In genomic region chr15:66778716-66779115, GRCh38 we compare ENCODE assay signal across 27 cellular contexts.
DNase-seq lines count a peak whose midpoint lies in the region; ATAC-seq and TF ChIP-seq lines count a peak whose summit lies in the region.
"Had no signal": no experiment of that assay in that cellular context is flagged by ENCODE, and none has a peak within 500 bp of the region (broad histone marks: within the 10 kb centered on the region; RNA-seq: fewer than 3 reads in every experiment).

No MANE protein-coding gene starts in this region.

- H3K27me3 ChIP-seq in NT2/D1 (ENCODE audit: insufficient read depth, insufficient read length): no peaks in the 10 kb centered on the region
- H3K27me3 ChIP-seq in endodermal cell (ENCODE audit: control insufficient read depth, insufficient read depth, low read length, poor library complexity, severe bottlenecking): no peaks in the 10 kb centered on the region
- H3K27me3 ChIP-seq in spleen (replicated peaks in 1 of 7): no peaks in the 10 kb centered on the region
- H3K27me3 ChIP-seq: gastroesophageal sphincter had no signal

- H3K36me3 ChIP-seq in NT2/D1 (ENCODE audit: insufficient read depth, insufficient read length, low read length): peaks cover 53% of the 10 kb centered on the region
- H3K36me3 ChIP-seq in endodermal cell (ENCODE audit: control insufficient read depth, insufficient read depth, low read length): peaks cover 61% of the 10 kb centered on the region
- H3K36me3 ChIP-seq in spleen: peaks cover 0 to 7% (median 0%) of the 10 kb centered on the region in 6 donors

- peaks cover 40% of the 10 kb centered on the region for H3K4me1 Mint-ChIP-seq in endodermal cell
- H3K4me1 Mint-ChIP-seq: activated CD4-positive, alpha-beta T cell treated with anti-CD3 and anti-CD28 coated beads for 36 hours had no signal

- peaks cover 43% of the 10 kb centered on the region for H3K4me1 ChIP-seq in NT2/D1 (ENCODE audit: insufficient read depth, insufficient read length)
- H3K4me1 ChIP-seq in endodermal cell (ENCODE audit: control insufficient read depth, insufficient read depth, low read length): peaks cover 12% of the 10 kb centered on the region
- H3K4me1 ChIP-seq in spleen: peaks cover 0 to 26% (median 6%) of the 10 kb centered on the region in 6 donors

- H3K27ac Mint-ChIP-seq in endodermal cell: peak overlapping the region; percentile 58
- H3K27ac Mint-ChIP-seq: activated CD4-positive, alpha-beta T cell treated with anti-CD3 and anti-CD28 coated beads for 36 hours; activated T-helper 2 cell treated with anti-CD3 and anti-CD28 coated beads, Interferon-gamma antibody, Interleukin-2, Interleukin-4, amounts not matched to agents 10 μg/mL and 5 μg/mL and 100 μg/mL, durations not matched to agents 14 hours and 24 hours and 36 hours; CD4-positive, alpha-beta T cell had no signal

- H3K9me3 Mint-ChIP-seq in endodermal cell: no peaks in the 10 kb centered on the region
- H3K9me3 Mint-ChIP-seq: activated T-helper 2 cell treated with anti-CD3 and anti-CD28 coated beads, Interferon-gamma antibody, Interleukin-2, Interleukin-4, amounts not matched to agents 10 μg/mL and 5 μg/mL and 100 μg/mL, durations not matched to agents 14 hours and 24 hours and 36 hours; CD4-positive, alpha-beta T cell; type B pancreatic cell had no signal

- no peak overlapping the region for H3K4me3 Mint-ChIP-seq in endodermal cell
- H3K4me3 Mint-ChIP-seq: activated CD4-positive, alpha-beta T cell treated with anti-CD3 and anti-CD28 coated beads for 36 hours; CD4-positive, alpha-beta T cell; type B pancreatic cell had no signal

- no peaks in the 10 kb centered on the region for H3K9me3 ChIP-seq in NT2/D1 (ENCODE audit: insufficient read depth, low read length)
- H3K9me3 ChIP-seq in endodermal cell (ENCODE audit: control insufficient read depth, low read length): no peaks in the 10 kb centered on the region
- no peaks in the 10 kb centered on the region for H3K9me3 ChIP-seq in spleen
- H3K9me3 ChIP-seq: gastroesophageal sphincter had no signal

- TF ChIP-seq POLR2A in spleen (IDR thresholded peaks at IDR 0.05): no peak

- intact Hi-C loops in spleen (cut with DNase I; ENCODE audit: low total_unique reads): no loop called here

- H3K27ac ChIP-seq in 22Rv1: peak overlapping the region; percentile 64; the same call in 1 of the 2 replicates
- no peak overlapping the region for H3K27ac ChIP-seq in endodermal cell (ENCODE audit: low read depth, low read length)
- no peak overlapping the region for H3K27ac ChIP-seq in spleen
- H3K27ac ChIP-seq: parathyroid adenoma, VCaP had no signal

- H3K4me3 ChIP-seq in NT2/D1 (ENCODE audit: insufficient read length, low read depth) (no peak overlapping the region), endodermal cell (ENCODE audit: low read length) (no peak overlapping the region), spleen (no peak overlapping the region)
- H3K4me3 ChIP-seq: gastroesophageal sphincter had no signal

- H3K9ac ChIP-seq in NT2/D1 (ENCODE audit: insufficient read length, low read depth) (peak overlapping the region; percentile 5), endodermal cell (ENCODE audit: extremely low read depth, low read length, poor library complexity, severe bottlenecking) (no peak overlapping the region)
- H3K9ac ChIP-seq: parathyroid adenoma had no signal

- TF ChIP-seq CTCF in 22Rv1 (IDR thresholded peaks at IDR 0.05) (no peak), endodermal cell (conservative IDR thresholded peaks at IDR 0.05) (no peak), spleen (IDR thresholded peaks at IDR 0.05 in 8 of 11, conservative IDR thresholded peaks at IDR 0.05 in 3 of 11) (no peak)

- DNase-seq in NT2/D1 (ENCODE audit: low read depth, low spot score) (no peak), endodermal cell (no peak), spleen (peak; percentile 45)
- DNase-seq in stimulated activated CD4-positive, alpha-beta T cell treated with anti-CD3 and anti-CD28 coated beads, Interleukin-2, amount 100 ng/mL, for 48 hours: no peak
- DNase-seq: activated CD4-positive, alpha-beta T cell treated with anti-CD3 and anti-CD28 coated beads for 36 hours; activated naive CD4-positive, alpha-beta T cell treated with anti-CD3 and anti-CD28 coated beads, Interleukin-2, amount 50 U/mL, for 16 hours; AML-193; amniotic stem cell; CD4-positive, alpha-beta T cell; EL; GOT3; Kasumi-1; mammary epithelial cell; NCI-H1417 treated with DMSO at 0.1 percent for 48 hours; NCI-H2029 treated with DMSO at 0.1 percent for 48 hours; NCI-H2227 treated with DMSO at 0.1 percent for 48 hours; stimulated activated CD4-positive, alpha-beta T cell treated with anti-CD3 and anti-CD28 coated beads, Interleukin-2, amount 100 ng/mL, for 24 hours; T1000 had no signal

- WGBS in endodermal cell (ENCODE audit: insufficient coverage in 1 of 2, insufficient read length in 1 of 2), 2 experiments: 94 to 98% methylated on average over 6 to 8 of the region's 8 CpGs
- 84 to 100% (median 93%) methylated on average over 2 to 8 of the region's 8 CpGs for WGBS in spleen, 5 donors

- peaks cover 42% of the 10 kb centered on the region for H3K36me3 Mint-ChIP-seq in endodermal cell (ENCODE audit: low read depth)

- no peaks in the 10 kb centered on the region for H3K27me3 Mint-ChIP-seq in endodermal cell (ENCODE audit: insufficient read depth)
- H3K27me3 Mint-ChIP-seq: activated CD4-positive, alpha-beta T cell treated with anti-CD3 and anti-CD28 coated beads for 36 hours; CD4-positive, alpha-beta T cell; type B pancreatic cell had no signal

- ATAC-seq in HG02970 (IDR thresholded peaks at IDR 0.05; ENCODE audit: low FRiP score, unreplicated experiment) (no peak), HG02588 (IDR thresholded peaks at IDR 0.05; ENCODE audit: unreplicated experiment) (no peak), GM18873 (IDR thresholded peaks at IDR 0.05; ENCODE audit: low FRiP score, unreplicated experiment) (no peak)
- ATAC-seq: activated CD4-positive, alpha-beta T cell treated with anti-CD3 and anti-CD28 coated beads for 36 hours had no signal
